6 cellular contexts compared by ENCODE assay signal in the genomic region with DNA sequence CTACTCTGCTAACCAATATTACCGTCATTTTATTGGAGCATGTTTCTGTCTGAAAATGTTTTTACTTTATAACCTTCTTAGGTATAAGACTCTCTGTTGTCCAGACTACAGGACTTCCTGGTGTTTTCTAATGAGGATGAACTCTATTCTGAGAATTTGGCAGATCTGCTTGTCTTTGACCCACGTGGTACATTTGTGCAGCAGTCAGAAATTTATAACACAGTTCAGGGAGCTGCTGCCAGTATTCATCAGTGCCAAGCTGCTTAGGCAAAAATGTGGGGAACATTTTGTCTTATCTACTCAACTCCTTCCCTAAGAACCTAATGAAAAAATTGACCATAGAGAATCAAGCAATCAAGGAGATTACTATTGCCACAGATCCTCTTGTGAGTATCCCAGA.
DNase-seq lines count a peak whose midpoint lies in the region; ATAC-seq lines count a peak whose summit lies in the region.
"Not testable (repeated sequence)": the region's sequence is repeated elsewhere in the genome, so short reads cannot be mapped to it uniquely, and the experiment has no call there.

No MANE protein-coding gene starts in this region.

- H3K27me3 ChIP-seq in right cardiac atrium (ENCODE audit: control insufficient read depth, insufficient read depth): not testable (repeated sequence)

- not testable (repeated sequence) for H3K27ac ChIP-seq in right cardiac atrium (ENCODE audit: low read length)

- H3K9me3 ChIP-seq in right cardiac atrium (ENCODE audit: control insufficient read depth, low read length): not testable (repeated sequence)

- ATAC-seq in Right ventricle myocardium superior (ENCODE audit: poor library complexity) (peak; percentile 97), left cardiac atrium (peak; percentile 56 to 96), right cardiac atrium (peak; percentile 84 to 96), sciatic nerve (peak; percentile 56)

- intact Hi-C loops in Right ventricle myocardium superior (cut with DNase I); left cardiac atrium (cut with DNase I); right cardiac atrium (cut with DNase I); sciatic nerve (cut with DNase I): not testable (repeated sequence)

- H3K4me1 ChIP-seq in right cardiac atrium (ENCODE audit: control insufficient read depth, insufficient read depth, low read length): not testable (repeated sequence)

- 35% methylated on average over 2 of the region's 2 CpGs for WGBS in right cardiac atrium

- DNase-seq in Ammon's horn (ENCODE audit: low spot score): peak; percentile 37
- peak; percentile 11 for DNase-seq in cerebellar cortex (ENCODE audit: low spot score)
- DNase-seq in Right ventricle myocardium superior: peak; percentile 47
- not testable (repeated sequence) for DNase-seq in left cardiac atrium; sciatic nerve (ENCODE audit: low spot score)
- peak in 2 of 3 donors; percentile 40 to 82 for DNase-seq in right cardiac atrium

- H3K4me3 ChIP-seq in right cardiac atrium (ENCODE audit: low read length): not testable (repeated sequence)
